1 cellular context compared by ENCODE assay signal in genomic region chr1:178919581-178919980, GRCh38.
TF ChIP-seq lines count a peak whose summit lies in the region.

No MANE protein-coding gene starts in this region.

TF ChIP-seq in HepG2, 621 proteins besides CTCF, POLR2A, EP300 and RAD21 (continued from another document and continues in another):
- peak; percentile 48; the same call in 1 of the 2 replicates for TF ChIP-seq ZNF609 (CRISPR knock-in tag; IDR thresholded peaks at IDR 0.05; ENCODE audit: borderline replicate concordance)
- TF ChIP-seq, protein P1, sequence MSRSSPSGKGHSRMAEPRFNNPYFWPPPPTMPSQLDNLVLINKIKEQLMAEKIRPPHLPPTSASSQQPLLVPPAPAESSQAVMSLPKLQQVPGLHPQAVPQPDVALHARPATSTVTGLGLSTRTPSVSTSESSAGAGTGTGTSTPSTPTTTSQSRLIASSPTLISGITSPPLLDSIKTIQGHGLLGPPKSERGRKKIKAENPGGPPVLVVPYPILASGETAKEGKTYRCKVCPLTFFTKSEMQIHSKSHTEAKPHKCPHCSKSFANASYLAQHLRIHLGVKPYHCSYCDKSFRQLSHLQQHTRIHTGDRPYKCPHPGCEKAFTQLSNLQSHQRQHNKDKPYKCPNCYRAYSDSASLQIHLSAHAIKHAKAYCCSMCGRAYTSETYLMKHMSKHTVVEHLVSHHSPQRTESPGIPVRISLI (CRISPR knock-in tag; IDR thresholded peaks at IDR 0.05; ENCODE audit: borderline replicate concordance) = peak; percentile 85
- TF ChIP-seq CREB1 (IDR thresholded peaks at IDR 0.05) = no peak
- peak; percentile 78 for TF ChIP-seq CREB1 (CRISPR knock-in tag; IDR thresholded peaks at IDR 0.05)
- TF ChIP-seq FOXJ3 (CRISPR knock-in tag; IDR thresholded peaks at IDR 0.05; ENCODE audit: borderline replicate concordance) = peak; percentile 86; the same call in 1 of the 2 replicates
- peak; percentile 84 for TF ChIP-seq PITX1 (CRISPR knock-in tag; IDR thresholded peaks at IDR 0.05)
- TF ChIP-seq ZNF569 (CRISPR knock-in tag; IDR thresholded peaks at IDR 0.05; ENCODE audit: borderline replicate concordance) = no peak
- TF ChIP-seq, protein P2, sequence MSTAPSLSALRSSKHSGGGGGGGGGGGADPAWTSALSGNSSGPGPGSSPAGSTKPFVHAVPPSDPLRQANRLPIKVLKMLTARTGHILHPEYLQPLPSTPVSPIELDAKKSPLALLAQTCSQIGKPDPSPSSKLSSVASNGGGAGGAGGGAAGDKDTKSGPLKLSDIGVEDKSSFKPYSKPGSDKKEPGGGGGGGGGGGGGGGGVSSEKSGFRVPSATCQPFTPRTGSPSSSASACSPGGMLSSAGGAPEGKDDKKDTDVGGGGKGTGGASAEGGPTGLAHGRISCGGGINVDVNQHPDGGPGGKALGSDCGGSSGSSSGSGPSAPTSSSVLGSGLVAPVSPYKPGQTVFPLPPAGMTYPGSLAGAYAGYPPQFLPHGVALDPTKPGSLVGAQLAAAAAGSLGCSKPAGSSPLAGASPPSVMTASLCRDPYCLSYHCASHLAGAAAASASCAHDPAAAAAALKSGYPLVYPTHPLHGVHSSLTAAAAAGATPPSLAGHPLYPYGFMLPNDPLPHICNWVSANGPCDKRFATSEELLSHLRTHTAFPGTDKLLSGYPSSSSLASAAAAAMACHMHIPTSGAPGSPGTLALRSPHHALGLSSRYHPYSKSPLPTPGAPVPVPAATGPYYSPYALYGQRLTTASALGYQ (CRISPR knock-in tag; IDR thresholded peaks at IDR 0.05) = peak; percentile 81; the same call in 1 of the 2 replicates
- TF ChIP-seq ZNF629 (CRISPR knock-in tag; conservative IDR thresholded peaks at IDR 0.05) = peak; percentile 80
- TF ChIP-seq NCOA2 (CRISPR knock-in tag; IDR thresholded peaks at IDR 0.05) = peak; percentile 92
- TF ChIP-seq JDP2 (CRISPR knock-in tag; IDR thresholded peaks at IDR 0.05; ENCODE audit: borderline replicate concordance) = no peak
- no peak for TF ChIP-seq FOXA1 (IDR thresholded peaks at IDR 0.05)
- TF ChIP-seq FOXA1 (CRISPR knock-in tag; IDR thresholded peaks at IDR 0.05) = peak; percentile 75; the same call in 1 of the 2 replicates
- TF ChIP-seq RCOR2 (CRISPR knock-in tag; IDR thresholded peaks at IDR 0.05) = peak; percentile 73
- TF ChIP-seq ATRX (CRISPR knock-in tag; IDR thresholded peaks at IDR 0.05; ENCODE audit: borderline replicate concordance) = no peak
- no peak for TF ChIP-seq ZNF781 (CRISPR knock-in tag; IDR thresholded peaks at IDR 0.05; ENCODE audit: borderline replicate concordance, not compliant biosample characterization)
- TF ChIP-seq ZFP41 (CRISPR knock-in tag; IDR thresholded peaks at IDR 0.05; ENCODE audit: borderline replicate concordance) = no peak
- 0 out of 2 replicates have a peak, but pooled peaks have one; percentile 44 for TF ChIP-seq KDM6A (CRISPR knock-in tag; IDR thresholded peaks at IDR 0.05; ENCODE audit: low read depth)
- TF ChIP-seq ZMYM4 (CRISPR knock-in tag; IDR thresholded peaks at IDR 0.05) = peak; percentile 44; the same call in 1 of the 2 replicates
- TF ChIP-seq KLF11 (CRISPR knock-in tag; IDR thresholded peaks at IDR 0.05) = no peak
- peak; percentile 68 for TF ChIP-seq GFI1 (CRISPR knock-in tag; IDR thresholded peaks at IDR 0.05; ENCODE audit: borderline replicate concordance)
- no peak for TF ChIP-seq SOX6 (IDR thresholded peaks at IDR 0.05)
- TF ChIP-seq SOX6 (CRISPR knock-in tag; IDR thresholded peaks at IDR 0.05) = peak; percentile 91
- TF ChIP-seq SAP130 (CRISPR knock-in tag; IDR thresholded peaks at IDR 0.05; ENCODE audit: low read depth) = peak; percentile 42; the same call in 1 of the 2 replicates
- no peak for TF ChIP-seq MYNN (CRISPR knock-in tag; IDR thresholded peaks at IDR 0.05; ENCODE audit: low read depth)
- TF ChIP-seq SOX5 (CRISPR knock-in tag; IDR thresholded peaks at IDR 0.05; ENCODE audit: borderline replicate concordance) = peak; percentile 87; the same call in 1 of the 2 replicates
- peak; percentile 48; the same call in 1 of the 2 replicates for TF ChIP-seq ZGPAT (CRISPR knock-in tag; IDR thresholded peaks at IDR 0.05)
- TF ChIP-seq ZBTB44 (CRISPR knock-in tag; IDR thresholded peaks at IDR 0.05) = no peak
- TF ChIP-seq LCORL (IDR thresholded peaks at IDR 0.05) = no peak
- TF ChIP-seq LCORL (CRISPR knock-in tag; IDR thresholded peaks at IDR 0.05) = 0 out of 2 replicates have a peak, but pooled peaks have one; percentile 19
- TF ChIP-seq, protein P3, sequence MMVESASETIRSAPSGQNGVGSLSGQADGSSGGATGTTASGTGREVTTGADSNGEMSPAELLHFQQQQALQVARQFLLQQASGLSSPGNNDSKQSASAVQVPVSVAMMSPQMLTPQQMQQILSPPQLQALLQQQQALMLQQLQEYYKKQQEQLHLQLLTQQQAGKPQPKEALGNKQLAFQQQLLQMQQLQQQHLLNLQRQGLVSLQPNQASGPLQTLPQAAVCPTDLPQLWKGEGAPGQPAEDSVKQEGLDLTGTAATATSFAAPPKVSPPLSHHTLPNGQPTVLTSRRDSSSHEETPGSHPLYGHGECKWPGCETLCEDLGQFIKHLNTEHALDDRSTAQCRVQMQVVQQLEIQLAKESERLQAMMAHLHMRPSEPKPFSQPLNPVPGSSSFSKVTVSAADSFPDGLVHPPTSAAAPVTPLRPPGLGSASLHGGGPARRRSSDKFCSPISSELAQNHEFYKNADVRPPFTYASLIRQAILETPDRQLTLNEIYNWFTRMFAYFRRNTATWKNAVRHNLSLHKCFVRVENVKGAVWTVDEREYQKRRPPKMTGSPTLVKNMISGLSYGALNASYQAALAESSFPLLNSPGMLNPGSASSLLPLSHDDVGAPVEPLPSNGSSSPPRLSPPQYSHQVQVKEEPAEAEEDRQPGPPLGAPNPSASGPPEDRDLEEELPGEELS (CRISPR knock-in tag; IDR thresholded peaks at IDR 0.05) = peak; percentile 96
- peak; percentile 69 for TF ChIP-seq TEAD3 (CRISPR knock-in tag; optimal IDR thresholded peaks at IDR 0.05; ENCODE audit: borderline replicate concordance)
- TF ChIP-seq ZNF713 (CRISPR knock-in tag; IDR thresholded peaks at IDR 0.05) = no peak
- TF ChIP-seq FOXP1 (IDR thresholded peaks at IDR 0.05) = no peak
- TF ChIP-seq FOXP1 (CRISPR knock-in tag; IDR thresholded peaks at IDR 0.05) = peak; percentile 92; the same call in 1 of the 2 replicates
- no peak for TF ChIP-seq MAF1 (CRISPR knock-in tag; IDR thresholded peaks at IDR 0.05; ENCODE audit: borderline replicate concordance)
- TF ChIP-seq ZNF224 (CRISPR knock-in tag; IDR thresholded peaks at IDR 0.05) = no peak
- 0 out of 2 replicates have a peak, but pooled peaks have one; percentile 27 for TF ChIP-seq FOXO1 (CRISPR knock-in tag; IDR thresholded peaks at IDR 0.05)
- 0 out of 2 replicates have a peak, but pooled peaks have one; percentile 6 for TF ChIP-seq ZSCAN31 (CRISPR knock-in tag; IDR thresholded peaks at IDR 0.05; ENCODE audit: low read depth)
- TF ChIP-seq, protein P4, sequence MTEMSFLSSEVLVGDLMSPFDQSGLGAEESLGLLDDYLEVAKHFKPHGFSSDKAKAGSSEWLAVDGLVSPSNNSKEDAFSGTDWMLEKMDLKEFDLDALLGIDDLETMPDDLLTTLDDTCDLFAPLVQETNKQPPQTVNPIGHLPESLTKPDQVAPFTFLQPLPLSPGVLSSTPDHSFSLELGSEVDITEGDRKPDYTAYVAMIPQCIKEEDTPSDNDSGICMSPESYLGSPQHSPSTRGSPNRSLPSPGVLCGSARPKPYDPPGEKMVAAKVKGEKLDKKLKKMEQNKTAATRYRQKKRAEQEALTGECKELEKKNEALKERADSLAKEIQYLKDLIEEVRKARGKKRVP (CRISPR knock-in tag; IDR thresholded peaks at IDR 0.05) = peak in 1 of 2 experiments; percentile 54; a peak in 1 of 4 replicates
- peak; percentile 9; the same call in 1 of the 2 replicates for TF ChIP-seq FOSL2 (CRISPR knock-in tag; IDR thresholded peaks at IDR 0.05)
- peak; percentile 91 for TF ChIP-seq MIXL1 (CRISPR knock-in tag; IDR thresholded peaks at IDR 0.05)
- peak; percentile 63 for TF ChIP-seq ELF3 (CRISPR knock-in tag; IDR thresholded peaks at IDR 0.05)
- TF ChIP-seq MIER3 (CRISPR knock-in tag; IDR thresholded peaks at IDR 0.05; ENCODE audit: borderline replicate concordance) = peak; percentile 83; the same call in 1 of the 2 replicates
- TF ChIP-seq, protein P5, sequence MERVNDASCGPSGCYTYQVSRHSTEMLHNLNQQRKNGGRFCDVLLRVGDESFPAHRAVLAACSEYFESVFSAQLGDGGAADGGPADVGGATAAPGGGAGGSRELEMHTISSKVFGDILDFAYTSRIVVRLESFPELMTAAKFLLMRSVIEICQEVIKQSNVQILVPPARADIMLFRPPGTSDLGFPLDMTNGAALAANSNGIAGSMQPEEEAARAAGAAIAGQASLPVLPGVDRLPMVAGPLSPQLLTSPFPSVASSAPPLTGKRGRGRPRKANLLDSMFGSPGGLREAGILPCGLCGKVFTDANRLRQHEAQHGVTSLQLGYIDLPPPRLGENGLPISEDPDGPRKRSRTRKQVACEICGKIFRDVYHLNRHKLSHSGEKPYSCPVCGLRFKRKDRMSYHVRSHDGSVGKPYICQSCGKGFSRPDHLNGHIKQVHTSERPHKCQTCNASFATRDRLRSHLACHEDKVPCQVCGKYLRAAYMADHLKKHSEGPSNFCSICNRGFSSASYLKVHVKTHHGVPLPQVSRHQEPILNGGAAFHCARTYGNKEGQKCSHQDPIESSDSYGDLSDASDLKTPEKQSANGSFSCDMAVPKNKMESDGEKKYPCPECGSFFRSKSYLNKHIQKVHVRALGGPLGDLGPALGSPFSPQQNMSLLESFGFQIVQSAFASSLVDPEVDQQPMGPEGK (CRISPR knock-in tag; IDR thresholded peaks at IDR 0.05) = peak; percentile 36; the same call in 1 of the 2 replicates
- 0 out of 2 replicates have a peak, but pooled peaks have one; percentile 25 for TF ChIP-seq PHF21A (CRISPR knock-in tag; IDR thresholded peaks at IDR 0.05)
- peak; percentile 36; the same call in 1 of the 2 replicates for TF ChIP-seq PPARG (CRISPR knock-in tag; conservative IDR thresholded peaks at IDR 0.05)
- no peak for TF ChIP-seq ZNF558 (CRISPR knock-in tag; IDR thresholded peaks at IDR 0.05; ENCODE audit: borderline replicate concordance)
- no peak for TF ChIP-seq NKX3-1 (CRISPR knock-in tag; IDR thresholded peaks at IDR 0.05)
- TF ChIP-seq CREBL2 (CRISPR knock-in tag; IDR thresholded peaks at IDR 0.05; ENCODE audit: borderline replicate concordance) = no peak
- TF ChIP-seq CEBPG (CRISPR knock-in tag; IDR thresholded peaks at IDR 0.05) = peak; percentile 91
- TF ChIP-seq CREM (IDR thresholded peaks at IDR 0.05) = peak; percentile 82
- TF ChIP-seq CREM (CRISPR knock-in tag; IDR thresholded peaks at IDR 0.05) = no peak
- peak; percentile 24 for TF ChIP-seq ASH2L (IDR thresholded peaks at IDR 0.05; ENCODE audit: insufficient read length, low read depth, low read length)
- TF ChIP-seq HNF4A (CRISPR knock-in tag; IDR thresholded peaks at IDR 0.05) = peak; percentile 52; the same call in 1 of the 2 replicates
- peak; percentile 80; the same call in 1 of the 2 replicates for TF ChIP-seq HMG20B (CRISPR knock-in tag; conservative IDR thresholded peaks at IDR 0.05)
